In the genomic region with DNA sequence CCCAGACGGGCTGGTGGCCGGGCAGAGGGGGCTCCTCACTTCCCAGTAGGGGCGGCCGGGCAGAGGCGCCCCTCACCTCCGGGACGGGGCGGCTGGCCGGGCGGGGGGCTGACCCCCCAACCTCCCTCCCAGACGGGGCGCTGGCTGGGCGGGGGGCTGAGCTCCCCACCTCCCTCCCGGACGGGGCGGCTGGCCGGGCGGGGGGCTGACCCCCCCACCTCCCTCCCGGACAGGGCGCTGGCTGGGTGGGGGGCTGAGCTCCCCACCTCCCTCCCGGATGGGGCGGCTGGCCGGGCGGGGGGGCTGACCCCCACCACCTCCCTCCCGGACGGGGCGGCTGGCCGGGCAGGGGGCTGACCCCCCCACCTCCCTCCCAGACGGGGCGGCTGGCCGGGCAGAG, we compare ENCODE assay signal across 16 cellular contexts. TPM values are rescaled to one million over a fixed set of nuclear protein-coding genes. Genes with fewer than 3 reads are reported as not detected.
"Had no signal": no experiment of that assay in that cellular context is flagged by ENCODE, and none has a peak within 500 bp of the region (broad histone marks: within the 10 kb centered on the region; RNA-seq: fewer than 3 reads in every experiment).

No MANE protein-coding gene starts in this region.

RNA-seq across cellular contexts. Expression of a gene that starts 30.1 kb away (rescaled TPM):
- total RNA-seq: naive thymus-derived CD4-positive, alpha-beta T cell; naive thymus-derived CD8-positive, alpha-beta T cell; natural killer cell; natural killer cell treated with Interleukin-12 subunit alpha and Interleukin-12 subunit beta and Interleukin-15 and Interleukin-18, amount 100 ng/mL, for 72 hours; neural crest cell; occipital lobe; omental fat pad; osteoblast; posterior vena cava; progenitor cell of endocrine pancreas; pulmonary artery endothelial cell; renal cortical epithelial cell; sciatic nerve; sigmoid colon; smooth muscle cell; spleen had no signal
